Comparison of ENCODE assay signal across 7 cellular contexts in the genomic region with DNA sequence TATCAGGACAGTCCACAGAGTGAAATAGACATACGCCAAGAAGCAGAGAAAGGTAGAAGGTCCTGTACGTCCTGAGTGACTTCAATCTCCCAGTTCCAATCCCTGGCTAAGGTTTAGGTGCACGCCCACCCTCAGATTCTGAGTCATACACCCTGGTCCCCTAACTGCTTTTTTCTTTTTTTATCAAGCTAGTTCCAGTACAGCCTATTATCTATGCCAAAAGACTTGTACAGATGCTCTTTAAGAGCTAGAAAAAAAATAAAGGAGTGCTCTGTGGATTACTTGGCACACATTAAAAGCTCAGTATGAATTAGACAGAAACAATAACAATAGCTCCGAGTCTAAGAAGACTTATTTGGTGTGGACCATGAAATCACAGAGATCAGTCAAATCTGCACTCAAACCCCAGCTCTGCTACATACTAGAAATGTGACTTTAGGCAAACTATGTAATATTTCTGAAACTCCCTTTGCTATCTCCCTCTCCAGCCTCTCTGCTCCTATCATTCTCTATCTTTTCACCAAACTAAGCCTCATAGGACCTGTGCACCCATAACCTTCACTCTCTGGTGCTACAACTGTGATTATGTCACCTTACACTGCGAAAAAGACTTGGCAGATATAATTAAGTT.
DNase-seq lines count a peak whose midpoint lies in the region; ATAC-seq and TF ChIP-seq lines count a peak whose summit lies in the region.
"Not testable (repeated sequence)": the region's sequence is repeated elsewhere in the genome, so short reads cannot be mapped to it uniquely, and the experiment has no call there.

No MANE protein-coding gene starts in this region.

- TF ChIP-seq CTCF in WTC11 (IDR thresholded peaks at IDR 0.05); astrocyte of the spinal cord (IDR thresholded peaks at IDR 0.05; ENCODE audit: low read depth, low read length); fibroblast of the aortic adventitia (IDR thresholded peaks at IDR 0.05; ENCODE audit: insufficient read depth, low read length): not testable (repeated sequence)

- DNase-seq in ELR (ENCODE audit: low read depth) (peak; percentile 3), OCI-M1 (lab: John Stamatoyannopoulos, UW) (peak; percentile 85), astrocyte of the spinal cord (ENCODE audit: low read depth, low spot score) (peak; percentile 17), dermis blood vessel endothelial cell (peak; percentile 7), fibroblast of the aortic adventitia (ENCODE audit: low read depth) (peak; percentile 47), putamen (ENCODE audit: low spot score) (peak; percentile 22)
- not testable (repeated sequence) for DNase-seq in WTC11 (ENCODE audit: low spot score)

- not testable (repeated sequence) for ATAC-seq in WTC11

- H3K36me3 Mint-ChIP-seq in WTC11 = not testable (repeated sequence)

- peak overlapping the region; percentile 10; the same call in 1 of the 2 replicates for H3K27ac Mint-ChIP-seq in WTC11

- not testable (repeated sequence) for H3K4me1 Mint-ChIP-seq in WTC11

- CTCF ChIA-PET in WTC11 (lab: Charles Lee) = interaction anchor here (1.0 to 1.1 kb wide), 2 partner anchors 36 to 98 kb away, joined by 5 read pairs; no protein-coding TSS in a partner anchor

- H3K27me3 Mint-ChIP-seq in WTC11 (ENCODE audit: low read depth) = not testable (repeated sequence)

- not testable (repeated sequence) for H3K4me3 Mint-ChIP-seq in WTC11

- in situ Hi-C loops in astrocyte of the spinal cord (cut with HindIII; ENCODE audit: low sequenced_read_pairs) = not testable (repeated sequence)

- POLR2A ChIA-PET in WTC11 (lab: Charles Lee) = not testable (repeated sequence)

- not testable (repeated sequence) for H3K9me3 Mint-ChIP-seq in WTC11

- not testable (repeated sequence) for H3K4me3 ChIP-seq in astrocyte of the spinal cord (ENCODE audit: low read depth, low read length); fibroblast of the aortic adventitia (ENCODE audit: low read depth, low read length)
